2 cellular contexts compared by ENCODE assay signal in the genomic region with DNA sequence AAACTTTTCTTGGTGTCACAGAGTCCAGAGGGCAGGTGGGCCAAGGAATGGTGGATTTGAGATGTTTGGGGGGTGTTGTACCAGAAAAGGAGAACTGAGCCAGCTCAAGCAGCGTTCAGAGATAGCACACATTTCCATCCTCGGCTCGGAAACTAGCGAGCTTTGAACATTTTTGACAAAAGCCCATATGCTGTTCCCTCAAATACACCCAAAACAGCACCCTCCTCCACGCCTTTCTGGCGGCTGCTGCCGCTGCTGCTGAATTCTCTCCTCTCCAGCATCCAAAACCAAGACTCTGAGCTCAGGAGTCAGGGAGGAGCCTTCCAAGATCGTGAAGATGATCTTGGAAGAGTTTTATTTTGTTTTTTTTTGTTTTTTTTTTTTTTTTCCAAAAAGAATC.
TF ChIP-seq lines count a peak whose summit lies in the region.

No MANE protein-coding gene starts in this region.

TF ChIP-seq in H1, 55 proteins besides CTCF, POLR2A, EP300 and RAD21:
- TF ChIP-seq CTBP2 (IDR thresholded peaks at IDR 0.05; ENCODE audit: borderline replicate concordance, insufficient read depth, insufficient read length, low read length) (no peak), CEBPB (IDR thresholded peaks at IDR 0.05; ENCODE audit: low read depth, low read length) (no peak), TEAD4 (IDR thresholded peaks at IDR 0.05; ENCODE audit: low read depth, low read length) (no peak), TAF1 (IDR thresholded peaks at IDR 0.05; ENCODE audit: low read depth, low read length) (no peak), SP4 (IDR thresholded peaks at IDR 0.05; ENCODE audit: low read length) (no peak), MAFK (IDR thresholded peaks at IDR 0.05; ENCODE audit: low read depth, low read length) (no peak), NANOG (IDR thresholded peaks at IDR 0.05; ENCODE audit: insufficient read depth, low read depth, low read length, poor library complexity, severe bottlenecking) (no peak), TBP (IDR thresholded peaks at IDR 0.05; ENCODE audit: low read depth, low read length) (no peak), POLR2AphosphoS5 (IDR thresholded peaks at IDR 0.05; ENCODE audit: low read depth, low read length) (no peak), CBX8 (IDR thresholded peaks at IDR 0.05; ENCODE audit: borderline replicate concordance, low read depth, low read length) (no peak), RBBP5 (IDR thresholded peaks at IDR 0.05; ENCODE audit: borderline replicate concordance, low read depth, low read length) (no peak), HDAC2 (IDR thresholded peaks at IDR 0.05; ENCODE audit: borderline replicate concordance in 1 of 2, low read depth in 2 of 2, low read length in 2 of 2) (no peak)
- TF ChIP-seq, protein P1, sequence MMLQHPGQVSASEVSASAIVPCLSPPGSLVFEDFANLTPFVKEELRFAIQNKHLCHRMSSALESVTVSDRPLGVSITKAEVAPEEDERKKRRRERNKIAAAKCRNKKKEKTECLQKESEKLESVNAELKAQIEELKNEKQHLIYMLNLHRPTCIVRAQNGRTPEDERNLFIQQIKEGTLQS (IDR thresholded peaks at IDR 0.05; ENCODE audit: insufficient read depth, low read depth, low read length), result no peak

TF ChIP-seq in neural cell, 6 proteins besides CTCF, POLR2A, EP300 and RAD21:
- TF ChIP-seq, protein P2, sequence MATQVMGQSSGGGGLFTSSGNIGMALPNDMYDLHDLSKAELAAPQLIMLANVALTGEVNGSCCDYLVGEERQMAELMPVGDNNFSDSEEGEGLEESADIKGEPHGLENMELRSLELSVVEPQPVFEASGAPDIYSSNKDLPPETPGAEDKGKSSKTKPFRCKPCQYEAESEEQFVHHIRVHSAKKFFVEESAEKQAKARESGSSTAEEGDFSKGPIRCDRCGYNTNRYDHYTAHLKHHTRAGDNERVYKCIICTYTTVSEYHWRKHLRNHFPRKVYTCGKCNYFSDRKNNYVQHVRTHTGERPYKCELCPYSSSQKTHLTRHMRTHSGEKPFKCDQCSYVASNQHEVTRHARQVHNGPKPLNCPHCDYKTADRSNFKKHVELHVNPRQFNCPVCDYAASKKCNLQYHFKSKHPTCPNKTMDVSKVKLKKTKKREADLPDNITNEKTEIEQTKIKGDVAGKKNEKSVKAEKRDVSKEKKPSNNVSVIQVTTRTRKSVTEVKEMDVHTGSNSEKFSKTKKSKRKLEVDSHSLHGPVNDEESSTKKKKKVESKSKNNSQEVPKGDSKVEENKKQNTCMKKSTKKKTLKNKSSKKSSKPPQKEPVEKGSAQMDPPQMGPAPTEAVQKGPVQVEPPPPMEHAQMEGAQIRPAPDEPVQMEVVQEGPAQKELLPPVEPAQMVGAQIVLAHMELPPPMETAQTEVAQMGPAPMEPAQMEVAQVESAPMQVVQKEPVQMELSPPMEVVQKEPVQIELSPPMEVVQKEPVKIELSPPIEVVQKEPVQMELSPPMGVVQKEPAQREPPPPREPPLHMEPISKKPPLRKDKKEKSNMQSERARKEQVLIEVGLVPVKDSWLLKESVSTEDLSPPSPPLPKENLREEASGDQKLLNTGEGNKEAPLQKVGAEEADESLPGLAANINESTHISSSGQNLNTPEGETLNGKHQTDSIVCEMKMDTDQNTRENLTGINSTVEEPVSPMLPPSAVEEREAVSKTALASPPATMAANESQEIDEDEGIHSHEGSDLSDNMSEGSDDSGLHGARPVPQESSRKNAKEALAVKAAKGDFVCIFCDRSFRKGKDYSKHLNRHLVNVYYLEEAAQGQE (IDR thresholded peaks at IDR 0.05; ENCODE audit: borderline replicate concordance), result no peak
- TF ChIP-seq EZH2 (IDR thresholded peaks at IDR 0.05; ENCODE audit: borderline replicate concordance, insufficient read depth, low read length, poor library complexity, severe bottlenecking) (no peak), SMC3 (conservative IDR thresholded peaks at IDR 0.05; ENCODE audit: poor library complexity) (no peak), TAF1 (IDR thresholded peaks at IDR 0.05; ENCODE audit: low read depth) (no peak), POLR2AphosphoS5 (IDR thresholded peaks at IDR 0.05) (no peak), MXI1 (conservative IDR thresholded peaks at IDR 0.05; ENCODE audit: poor library complexity, severe bottlenecking) (no peak)
